ENCODE assay signal across 29 cellular contexts in genomic region chr12:59715434-59715833, GRCh38.
"Had no signal": no experiment of that assay in that cellular context is flagged by ENCODE, and none has a peak within 500 bp of the region (broad histone marks: within the 10 kb centered on the region; RNA-seq: fewer than 3 reads in every experiment).

No MANE protein-coding gene starts in this region.

- H3K9me3 ChIP-seq: esophagus squamous epithelium, gastroesophageal sphincter had no signal

- H3K9me3 Mint-ChIP-seq: activated B cell treated with CpG ODN at 0.5 μM for 24 hours; activated CD8-positive, alpha-beta T cell treated with anti-CD3 and anti-CD28 coated beads for 36 hours; activated T-cell treated with anti-CD3 and anti-CD28 coated beads, Interleukin-2, amount 50 U/mL, for 4 hours; activated T-helper 17 cell treated with anti-CD3 and anti-CD28 coated beads, Interleukin-2, amount 50 U/mL, for 72 hours; effector memory CD8-positive, alpha-beta T cell; T-helper 2 cell treated with Interferon-gamma antibody and Interleukin-4, amounts not matched to agents 5 μg/mL and 100 μg/mL, for 36 hours had no signal

- H3K36me3 ChIP-seq: esophagus squamous epithelium, gastroesophageal sphincter, WERI-Rb-1 had no signal

- DNase-seq: activated B cell treated with CpG ODN at 0.5 μM for 24 hours; activated CD4-positive, alpha-beta T cell treated with anti-CD3 and anti-CD28 coated beads for 48 hours; activated CD4-positive, alpha-beta T cell treated with anti-CD3 and anti-CD28 coated beads, Interleukin-2, amount 50 U/mL, for 1 hour; activated CD4-positive, alpha-beta T cell treated with anti-CD3 and anti-CD28 coated beads, Interleukin-2, amount 50 U/mL, for 48 hours; activated CD8-positive, alpha-beta memory T cell treated with anti-CD3 and anti-CD28 coated beads for 24 hours; activated CD8-positive, alpha-beta T cell treated with anti-CD3 and anti-CD28 coated beads for 36 hours; activated effector memory CD4-positive, alpha-beta T cell treated with Interleukin-2 at 50 U/mL for 16 hours; activated gamma-delta T cell treated with Interleukin-2 at 50 U/mL for 16 hours; activated naive CD4-positive, alpha-beta T cell treated with anti-CD3 and anti-CD28 coated beads, Interleukin-2, amount 50 U/mL, for 16 hours; activated naive CD4-positive, alpha-beta T cell treated with Interleukin-2 at 50 U/mL for 16 hours; activated T-cell treated with anti-CD3 and anti-CD28 coated beads, Interleukin-2, amount 50 U/mL, for 4 hours; amniotic stem cell; anterior cingulate cortex; caudate nucleus; cortex of kidney; effector CD4-positive, alpha-beta T cell; effector memory CD8-positive, alpha-beta T cell; erythroblast; esophagus squamous epithelium; foreskin melanocyte; T-helper 1 cell; T-helper 17 cell; T1000; WERI-Rb-1 had no signal

- H3K4me3 Mint-ChIP-seq: activated B cell treated with CpG ODN at 0.5 μM for 24 hours; activated CD8-positive, alpha-beta T cell treated with anti-CD3 and anti-CD28 coated beads for 36 hours; activated naive CD8-positive, alpha-beta T cell; activated T-cell treated with anti-CD3 and anti-CD28 coated beads, Interleukin-2, amount 50 U/mL, for 4 hours; activated T-helper 17 cell treated with anti-CD3 and anti-CD28 coated beads, Interleukin-2, amount 50 U/mL, for 72 hours; effector memory CD8-positive, alpha-beta T cell; T-helper 17 cell; T-helper 2 cell treated with Interferon-gamma antibody and Interleukin-4, amounts not matched to agents 5 μg/mL and 100 μg/mL, for 36 hours had no signal

- H3K27me3 Mint-ChIP-seq: activated B cell treated with CpG ODN at 0.5 μM for 24 hours; activated CD8-positive, alpha-beta T cell treated with anti-CD3 and anti-CD28 coated beads for 36 hours; activated naive CD8-positive, alpha-beta T cell; activated T-helper 17 cell treated with anti-CD3 and anti-CD28 coated beads, Interleukin-2, amount 50 U/mL, for 72 hours; effector memory CD8-positive, alpha-beta T cell; T-helper 17 cell had no signal

- H3K27ac ChIP-seq: esophagus squamous epithelium, gastroesophageal sphincter, WERI-Rb-1 had no signal

- H3K4me1 Mint-ChIP-seq: activated T-helper 17 cell treated with anti-CD3 and anti-CD28 coated beads, Interleukin-2, amount 50 U/mL, for 72 hours had no signal

- H3K4me1 ChIP-seq: esophagus squamous epithelium had no signal

- H3K4me3 ChIP-seq: esophagus squamous epithelium, gastroesophageal sphincter had no signal

- ATAC-seq: activated CD4-positive, CD25-positive, alpha-beta regulatory T cell treated with anti-CD3 and anti-CD28 coated beads, Interleukin-2, amount 50 U/mL, for 24 hours; activated CD8-positive, alpha-beta T cell treated with anti-CD3 and anti-CD28 coated beads for 36 hours; activated T-cell treated with anti-CD3 and anti-CD28 coated beads, Interleukin-2, amount 50 U/mL, for 4 hours; activated T-helper 17 cell treated with anti-CD3 and anti-CD28 coated beads, Interleukin-2, amount 50 U/mL, for 72 hours; effector memory CD8-positive, alpha-beta T cell; gastroesophageal sphincter; T-helper 17 cell had no signal

- H3K27me3 ChIP-seq: esophagus squamous epithelium, gastroesophageal sphincter had no signal

- H3K27ac Mint-ChIP-seq: activated B cell treated with CpG ODN at 0.5 μM for 24 hours; activated CD8-positive, alpha-beta T cell treated with anti-CD3 and anti-CD28 coated beads for 36 hours; activated naive CD8-positive, alpha-beta T cell; effector memory CD8-positive, alpha-beta T cell; T-helper 17 cell; T-helper 2 cell treated with Interferon-gamma antibody and Interleukin-4, amounts not matched to agents 5 μg/mL and 100 μg/mL, for 36 hours had no signal
